8 cellular contexts compared by ENCODE assay signal in genomic region chr7:100586266-100587025, GRCh38. TPM values are rescaled to one million over a fixed set of nuclear protein-coding genes. Genes with fewer than 3 reads are reported as not detected.
A peak's percentile ranks its signal among the peaks of the same experiment; 100 is the strongest.
DNase-seq lines count a peak whose midpoint lies in the region; ATAC-seq and TF ChIP-seq lines count a peak whose summit lies in the region.

Gene FBXO24 (plus strand): TSS chr7:100586328. CDS start chr7:100586626, 298 bp downstream.

- peak within 1 kb of the TSS; percentile 99 for H4K8ac ChIP-seq in trophoblast cell (ENCODE audit: low read depth, low read length)

- H3K27me3 ChIP-seq in heart left ventricle: no peaks in the 10 kb centered on the region
- no peaks in the 10 kb centered on the region for H3K27me3 ChIP-seq in trophoblast cell (ENCODE audit: insufficient read depth, low read length)
- no peaks in the 10 kb centered on the region for H3K27me3 ChIP-seq in tibial nerve

- intact Hi-C loops in heart left ventricle (cut with DNase I): loop anchor here in 5 of 10 donors (1.0 to 10.0 kb wide), 7 partner anchors 26 to 106 kb away; partner anchors contain the start of genes GNB2 (in 4 of the 5), MOSPD3 (in 2 of the 5), AGFG2 (in 1 of the 5) and GIGYF1 (in 1 of the 5)

- H3K23ac ChIP-seq in trophoblast cell (ENCODE audit: low read length): no peak within 1 kb of the TSS

- H3K4me1 ChIP-seq in heart left ventricle: peaks cover 6 to 63% (median 41%) of the 10 kb centered on the region in 12 donors
- peaks cover 12 to 21% of the 10 kb centered on the region in 2 experiments for H3K4me1 ChIP-seq in trophoblast cell (ENCODE audit: control insufficient read depth in 1 of 2, insufficient read depth in 2 of 2, low read length in 2 of 2)
- peaks cover 0 to 61% (median 24%) of the 10 kb centered on the region in 4 donors for H3K4me1 ChIP-seq in tibial nerve

- no peak for TF ChIP-seq CTCF in GM13976 (IDR thresholded peaks at IDR 0.05; ENCODE audit: borderline replicate concordance, control extremely low read depth, extremely low read depth, insufficient read depth, missing control alignments)
- TF ChIP-seq CTCF in heart left ventricle (IDR thresholded peaks at IDR 0.05): no peak
- peak in 1 of 5 experiments; percentile 60 for TF ChIP-seq CTCF in tibial nerve (IDR thresholded peaks at IDR 0.05)

- H4K91ac ChIP-seq in trophoblast cell (ENCODE audit: low read depth, low read length): peak within 1 kb of the TSS; percentile 99

- peak within 1 kb of the TSS; percentile 89 for H2AFZ ChIP-seq in trophoblast cell (ENCODE audit: insufficient read depth, low read length, poor library complexity)

- in situ Hi-C loops in GM13976 (cut with MboI; ENCODE audit: low sequenced_read_pairs, unreplicated experiment): no loop called here

- peaks cover 6% of the 10 kb centered on the region for H3K79me2 ChIP-seq in trophoblast cell (ENCODE audit: control insufficient read depth, insufficient read depth, low read length, poor library complexity)

- ATAC-seq in HG02852 (IDR thresholded peaks at IDR 0.05; ENCODE audit: unreplicated experiment): peak; percentile 87
- ATAC-seq in heart left ventricle: peak; percentile 91 to 97 (median 96)

- TF ChIP-seq POLR2A in heart left ventricle (IDR thresholded peaks at IDR 0.05) (peak in 1 of 2 donors; percentile 48), tibial nerve (IDR thresholded peaks at IDR 0.05) (peak in 1 of 2 donors; percentile 2)

- peak; percentile 100 for DNase-seq in GM13976 (ENCODE audit: low spot score)
- peak; percentile 98 for DNase-seq in NCI-H1436 treated with DMSO at 0.1 percent for 48 hours (lab: John Stamatoyannopoulos, UW)
- DNase-seq in T follicular helper cell (ENCODE audit: low read depth): peak; percentile 99
- DNase-seq in amniotic epithelial cell (ENCODE audit: low read depth): peak; percentile 100
- DNase-seq in heart left ventricle: peak; percentile 100
- peak; percentile 100 for DNase-seq in trophoblast cell
- DNase-seq in tibial nerve (ENCODE audit: low spot score in 2 of 2): peak; percentile 99

- H2BK5ac ChIP-seq in trophoblast cell (ENCODE audit: low read depth, low read length, poor library complexity): peak within 1 kb of the TSS; percentile 93

- H3K18ac ChIP-seq in trophoblast cell (ENCODE audit: low read length): peak within 1 kb of the TSS; percentile 98

- H3K27ac ChIP-seq in heart left ventricle (peak within 1 kb of the TSS; percentile 79 to 99 (median 96)), trophoblast cell (ENCODE audit: low read depth, low read length) (peak within 1 kb of the TSS; percentile 97), tibial nerve (peak within 1 kb of the TSS; percentile 87 to 96 (median 94))

- peak within 1 kb of the TSS; percentile 94 for H4K12ac ChIP-seq in trophoblast cell (ENCODE audit: low read depth, low read length)

- peak within 1 kb of the TSS; percentile 84 for H2BK120ac ChIP-seq in trophoblast cell (ENCODE audit: insufficient read depth, low read length, poor library complexity)

- WGBS in heart left ventricle, 4 donors: 0 to 1% (median 0%) methylated on average over 33 to 53 of the region's 53 CpGs
- no CpG with 5 or more reads among the region's 53 CpGs for WGBS in trophoblast cell (ENCODE audit: extremely low coverage, insufficient coverage, insufficient read length)
- WGBS in tibial nerve, 2 donors: 0 to 1% methylated on average over 38 to 41 of the region's 53 CpGs

- H3K4me3 ChIP-seq in heart left ventricle (peak within 1 kb of the TSS; percentile 75 to 100 (median 96)), trophoblast cell (ENCODE audit: low read depth, low read length) (peak within 1 kb of the TSS; percentile 94), tibial nerve (peak within 1 kb of the TSS; percentile 75 to 93 (median 88))

- no peaks in the 10 kb centered on the region for H3K9me3 ChIP-seq in heart left ventricle
- H3K9me3 ChIP-seq in trophoblast cell (ENCODE audit: insufficient read depth, low read depth, low read length): no peaks in the 10 kb centered on the region
- no peaks in the 10 kb centered on the region for H3K9me3 ChIP-seq in tibial nerve

- H2AK5ac ChIP-seq in trophoblast cell (ENCODE audit: low read length): no peak within 1 kb of the TSS

- peak within 1 kb of the TSS; percentile 47 for H2BK12ac ChIP-seq in trophoblast cell (ENCODE audit: low read length)

- H3K36me3 ChIP-seq in heart left ventricle: peaks cover 0 to 18% (median 11%) of the 10 kb centered on the region in 9 donors
- peaks cover 16 to 17% of the 10 kb centered on the region in 2 experiments for H3K36me3 ChIP-seq in trophoblast cell (ENCODE audit: control insufficient read depth in 1 of 2, insufficient read depth in 2 of 2, low read length in 2 of 2)
- peaks cover 0 to 17% (median 11%) of the 10 kb centered on the region in 3 donors for H3K36me3 ChIP-seq in tibial nerve

- H3K9ac ChIP-seq in trophoblast cell (ENCODE audit: low read length): peak within 1 kb of the TSS; percentile 94

- peak in 1 of 2 donors; percentile 72 for TF ChIP-seq EP300 in tibial nerve (IDR thresholded peaks at IDR 0.05)

- H3K4me2 ChIP-seq in trophoblast cell (ENCODE audit: low read length): peak within 1 kb of the TSS; percentile 91

- H3K4ac ChIP-seq in trophoblast cell (ENCODE audit: low read depth, low read length): peak within 1 kb of the TSS; percentile 91

- H3K79me1 ChIP-seq in trophoblast cell (ENCODE audit: low read length): peaks cover 17% of the 10 kb centered on the region

- H3K14ac ChIP-seq in trophoblast cell (ENCODE audit: low read length): peak within 1 kb of the TSS; percentile 99

RNA-seq across cellular contexts. Expression of gene FBXO24, which starts in this region (rescaled TPM):
- under 1 TPM in 6 of 9 donors, not detected in 3; 0.11 to 0.75 (median 0.48) TPM for total RNA-seq in heart left ventricle
- polyA plus RNA-seq in heart left ventricle: under 1 TPM in 1 of 2 donors, not detected in 1; 0.14 TPM
- polyA plus RNA-seq in trophoblast cell (2013): 0.29 and 0.47 TPM in 2 replicates
- total RNA-seq in tibial nerve: 1 to 10 TPM in 1 of 4 donors, under 1 TPM in 2, not detected in 1; 0.30 to 2.2 (median 0.84) TPM

Comparison
In these comparisons a context has a peak if more than half of its experiments do, and no peak if none do; other contexts are left out.
1. Peak in every context shown above with its lines: DNase-seq, ATAC-seq, H3K4me3 ChIP-seq and H3K27ac ChIP-seq.
2. Peak in DNase-seq, ATAC-seq, H3K4me3 ChIP-seq and H3K27ac ChIP-seq in heart left ventricle; RNA of the gene not detected or under 1 TPM.